8 cellular contexts compared by ENCODE assay signal in genomic region chr9:130444565-130445221, GRCh38. TPM values are rescaled to one million over a fixed set of nuclear protein-coding genes. Genes with fewer than 3 reads are reported as not detected.
DNase-seq lines count a peak whose midpoint lies in the region; ATAC-seq lines count a peak whose summit lies in the region.

Gene ASS1 (plus strand): TSS chr9:130444961. CDS start chr9:130452229, 7,268 bp downstream.

- H3K79me1 ChIP-seq in mesendoderm (ENCODE audit: low read length), result no peaks in the 10 kb centered on the region

- 1% methylated on average over 66 of the region's 66 CpGs for WGBS in ectodermal cell, 2 experiments
- no CpG with 5 or more reads among the region's 66 CpGs for WGBS in mesendoderm (ENCODE audit: extremely low coverage, insufficient coverage, low lambda C conversion rate)

- no peak within 1 kb of the TSS for H2BK120ac ChIP-seq in mesendoderm (ENCODE audit: low read depth, low read length)

- intact Hi-C loops in CD4-positive, alpha-beta memory T cell (cut with micrococcal nuclease), result no loop called here
- intact Hi-C loops in activated CD4-positive, alpha-beta T cell treated with anti-CD3 and anti-CD28 coated beads for 36 hours (cut with DNase I, micrococcal nuclease), result no loop called here

- H2AK5ac ChIP-seq in mesendoderm (ENCODE audit: low read length), result no peak within 1 kb of the TSS

- H3K4me2 ChIP-seq in mesendoderm (ENCODE audit: low read length), result peak within 1 kb of the TSS; percentile 92

- H3K23ac ChIP-seq in mesendoderm (ENCODE audit: low read length), result no peak within 1 kb of the TSS

- no peaks in the 10 kb centered on the region for H3K36me3 ChIP-seq in CD4-positive, alpha-beta memory T cell (ENCODE audit: insufficient read depth, low read length)
- H3K36me3 ChIP-seq in ectodermal cell (ENCODE audit: control insufficient read depth, insufficient read depth, low read length) (no peaks in the 10 kb centered on the region), mesendoderm (ENCODE audit: control insufficient read depth, insufficient read depth, low read length) (no peaks in the 10 kb centered on the region)

- H3K4me3 Mint-ChIP-seq in CD4-positive, alpha-beta memory T cell, result peak within 1 kb of the TSS in 6 of 8 donors; percentile 34 to 72 (median 45)
- H3K4me3 Mint-ChIP-seq in activated CD4-positive, alpha-beta T cell treated with anti-CD3 and anti-CD28 coated beads for 36 hours, result peak within 1 kb of the TSS; percentile 46

- no peak within 1 kb of the TSS for H3K27ac ChIP-seq in CD4-positive, alpha-beta memory T cell (ENCODE audit: low read depth, low read length)
- H3K27ac ChIP-seq in ectodermal cell (ENCODE audit: insufficient read depth, low read depth, low read length, poor library complexity, severe bottlenecking), result no peak within 1 kb of the TSS
- H3K27ac ChIP-seq in mesendoderm (ENCODE audit: low read depth, low read length), result peak within 1 kb of the TSS; percentile 78

- peak within 1 kb of the TSS; percentile 74 for H3K4ac ChIP-seq in mesendoderm (ENCODE audit: low read depth, low read length)

- peak within 1 kb of the TSS; percentile 82 for H3K56ac ChIP-seq in mesendoderm (ENCODE audit: low read length)

- H2BK5ac ChIP-seq in mesendoderm (ENCODE audit: low read length), result no peak within 1 kb of the TSS

- no peaks in the 10 kb centered on the region for H3K9me3 ChIP-seq in CD4-positive, alpha-beta memory T cell (ENCODE audit: control insufficient read depth in 1 of 2, low read length in 2 of 2)
- peaks cover 3% of the 10 kb centered on the region for H3K9me3 ChIP-seq in ectodermal cell (ENCODE audit: control insufficient read depth, low read length)

- peak; percentile 69 for ATAC-seq in activated CD4-positive, alpha-beta T cell treated with anti-CD3 and anti-CD28 coated beads for 36 hours

- POLR2A ChIA-PET in CD4-positive, alpha-beta memory T cell (lab: Charles Lee; ENCODE audit: partially characterized antibody), result no interaction called here
- POLR2A ChIA-PET in activated CD4-positive, alpha-beta T cell treated with anti-CD3 and anti-CD28 coated beads for 36 hours (lab: Charles Lee), result no interaction called here

- H3K36me3 Mint-ChIP-seq in CD4-positive, alpha-beta memory T cell, result peaks cover 0 to 7% of the 10 kb centered on the region in 2 donors
- peaks cover 2% of the 10 kb centered on the region for H3K36me3 Mint-ChIP-seq in activated CD4-positive, alpha-beta T cell treated with anti-CD3 and anti-CD28 coated beads for 36 hours (ENCODE audit: low read depth)

- no peak within 1 kb of the TSS for H4K5ac ChIP-seq in mesendoderm (ENCODE audit: low read length)

- CTCF ChIA-PET in CD4-positive, alpha-beta memory T cell (lab: Charles Lee; ENCODE audit: partially characterized antibody), result no interaction called here
- CTCF ChIA-PET in activated CD4-positive, alpha-beta T cell treated with anti-CD3 and anti-CD28 coated beads for 36 hours (lab: Charles Lee), result no interaction called here

- H3K4me1 ChIP-seq in CD4-positive, alpha-beta memory T cell (ENCODE audit: insufficient read depth, low read length), result peaks cover 4% of the 10 kb centered on the region
- peaks cover 35% of the 10 kb centered on the region for H3K4me1 ChIP-seq in ectodermal cell (ENCODE audit: control insufficient read depth, insufficient read depth, low read length)
- H3K4me1 ChIP-seq in mesendoderm (ENCODE audit: control insufficient read depth, low read depth, low read length), result peaks cover 14% of the 10 kb centered on the region

- peaks cover 6% of the 10 kb centered on the region for H3K27me3 ChIP-seq in CD4-positive, alpha-beta memory T cell (ENCODE audit: insufficient read depth, low read length)
- H3K27me3 ChIP-seq in ectodermal cell (ENCODE audit: control insufficient read depth, insufficient read depth, low read length, poor library complexity, severe bottlenecking) (peaks cover 31% of the 10 kb centered on the region), mesendoderm (ENCODE audit: insufficient read depth, low read length, poor library complexity) (no peaks in the 10 kb centered on the region)

- H3K27me3 Mint-ChIP-seq in CD4-positive, alpha-beta memory T cell, result peaks cover 22 to 29% of the 10 kb centered on the region in 2 donors
- H3K27me3 Mint-ChIP-seq in activated CD4-positive, alpha-beta T cell treated with anti-CD3 and anti-CD28 coated beads for 36 hours, result peaks cover 25% of the 10 kb centered on the region

- no peak within 1 kb of the TSS for H3K27ac Mint-ChIP-seq in CD4-positive, alpha-beta memory T cell
- H3K27ac Mint-ChIP-seq in activated CD4-positive, alpha-beta T cell treated with anti-CD3 and anti-CD28 coated beads for 36 hours, result no peak within 1 kb of the TSS

- peak within 1 kb of the TSS; percentile 64 for H3K9ac ChIP-seq in mesendoderm (ENCODE audit: low read length)

- no peak within 1 kb of the TSS for H4K8ac ChIP-seq in mesendoderm (ENCODE audit: low read depth, low read length)

- peak in 4 of 5 donors; percentile 21 to 24 (median 22) for DNase-seq in CD4-positive, alpha-beta memory T cell
- DNase-seq in LoVo (ENCODE audit: low spot score) (peak; percentile 85), mesendoderm (peak; percentile 80), NCI-H1694 treated with DMSO at 0.1 percent for 48 hours (lab: John Stamatoyannopoulos, UW) (no peak), HCEC 1CT (no peak)
- peak; percentile 77 for DNase-seq in activated CD4-positive, alpha-beta T cell treated with anti-CD3 and anti-CD28 coated beads for 36 hours
- DNase-seq in stimulated activated CD8-positive, alpha-beta memory T cell treated with anti-CD3 and anti-CD28 coated beads, Interleukin-15, amount 100 ng/mL, for 48 hours (ENCODE audit: low read depth in 2 of 2), result peak; percentile 24 to 37

- peaks cover 0 to 6% (median 2%) of the 10 kb centered on the region in 4 donors for H3K4me1 Mint-ChIP-seq in CD4-positive, alpha-beta memory T cell
- peaks cover 14% of the 10 kb centered on the region for H3K4me1 Mint-ChIP-seq in activated CD4-positive, alpha-beta T cell treated with anti-CD3 and anti-CD28 coated beads for 36 hours

- H3K4me3 ChIP-seq in CD4-positive, alpha-beta memory T cell (ENCODE audit: low read length in 2 of 2), result no peak within 1 kb of the TSS
- H3K4me3 ChIP-seq in ectodermal cell (ENCODE audit: insufficient read depth, low read depth, low read length) (peak within 1 kb of the TSS; percentile 50), mesendoderm (ENCODE audit: low read length) (peak within 1 kb of the TSS; percentile 49)

- peak within 1 kb of the TSS; percentile 51 for H3K18ac ChIP-seq in mesendoderm (ENCODE audit: low read length)

- no peaks in the 10 kb centered on the region for H3K79me2 ChIP-seq in mesendoderm (ENCODE audit: control insufficient read depth, insufficient read depth, low read length)

- H2BK15ac ChIP-seq in mesendoderm (replicated peaks; ENCODE audit: low read depth), result no peak within 1 kb of the TSS

- peaks cover under 1 to 21% (median 15%) of the 10 kb centered on the region in 8 donors for H3K9me3 Mint-ChIP-seq in CD4-positive, alpha-beta memory T cell
- peaks cover 6% of the 10 kb centered on the region for H3K9me3 Mint-ChIP-seq in activated CD4-positive, alpha-beta T cell treated with anti-CD3 and anti-CD28 coated beads for 36 hours (ENCODE audit: low read depth)

RNA-seq across cellular contexts. Expression of gene ASS1, which starts in this region (rescaled TPM):
- not detected for total RNA-seq in CD4-positive, alpha-beta memory T cell
- polyA plus RNA-seq in CD4-positive, alpha-beta memory T cell, result not detected
- 1 to 10 TPM; 8.6 to 9.3 TPM for total RNA-seq in activated CD4-positive, alpha-beta T cell treated with anti-CD3 and anti-CD28 coated beads for 36 hours
- 52.4 TPM for polyA plus RNA-seq in ectodermal cell (2013, experiment 1 of 4)
- 41.4 TPM for polyA plus RNA-seq in ectodermal cell (2013, experiment 2 of 4)
- polyA plus RNA-seq in ectodermal cell (2013, experiment 3 of 4), result 31.3 TPM
- 32.5 TPM for polyA plus RNA-seq in ectodermal cell (2013, experiment 4 of 4)
- 17.2 TPM for polyA plus RNA-seq in mesendoderm (2013, experiment 1 of 2)
- polyA plus RNA-seq in mesendoderm (2013, experiment 2 of 2), result 17.0 TPM

Comparison
In these comparisons a context has a peak if more than half of its experiments do, and no peak if none do; other contexts are left out.
1. RNA of gene ASS1 (total RNA-seq): 8.6 to 9.3 TPM in activated CD4-positive, alpha-beta T cell treated with anti-CD3 and anti-CD28 coated beads for 36 hours; not detected in CD4-positive, alpha-beta memory T cell; every median in the first group is over 4 times any median in the second.
2. Peak in DNase-seq in CD4-positive, alpha-beta memory T cell; RNA of the gene not detected or under 1 TPM.
3. DNase-seq: peak in LoVo (single experiment), activated CD4-positive, alpha-beta T cell treated with anti-CD3 and anti-CD28 coated beads for 36 hours (single experiment), mesendoderm (single experiment) and stimulated activated CD8-positive, alpha-beta memory T cell treated with anti-CD3 and anti-CD28 coated beads, Interleukin-15, amount 100 ng/mL, for 48 hours (2 of 2); none in NCI-H1694 treated with DMSO at 0.1 percent for 48 hours (single experiment) and HCEC 1CT (single experiment).
4. H3K4me3 ChIP-seq: peak in ectodermal cell (single experiment) and mesendoderm (single experiment); none in CD4-positive, alpha-beta memory T cell (0 of 2).